Comparison of ENCODE assay signal across 1 cellular context in genomic region chr22:35349704-35350538, GRCh38.
TF ChIP-seq lines count a peak whose summit lies in the region.

No MANE protein-coding gene starts in this region.

TF ChIP-seq in H1, 55 proteins besides CTCF, POLR2A, EP300 and RAD21:
- TF ChIP-seq KDM1A (IDR thresholded peaks at IDR 0.05; ENCODE audit: borderline replicate concordance, low read length) (peak; percentile 92; the same call in 1 of the 2 replicates), TAF7 (optimal IDR thresholded peaks at IDR 0.05; ENCODE audit: borderline replicate concordance, low read depth, low read length) (no peak)
